19 cellular contexts compared by ENCODE assay signal in the genomic region with DNA sequence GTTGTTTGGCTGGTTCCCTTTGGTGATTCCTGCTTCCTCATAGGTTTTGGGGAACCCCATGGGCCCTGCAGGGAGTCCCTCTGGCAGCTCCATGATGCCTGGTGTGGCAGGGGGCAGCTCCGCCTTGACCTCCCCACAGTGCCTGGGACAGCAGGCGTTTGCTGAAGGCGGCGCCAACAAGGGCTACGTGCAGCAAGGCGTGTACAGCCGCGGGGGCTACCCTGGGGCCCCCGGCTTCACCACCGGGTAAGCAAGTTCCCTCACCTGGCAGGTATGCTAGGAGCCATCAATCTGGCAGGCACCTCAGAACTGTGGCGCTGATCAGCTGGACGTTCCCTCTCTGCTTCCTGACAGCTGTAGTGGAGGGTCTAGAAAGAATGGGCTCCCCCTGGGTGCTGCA.
"Had no signal": no experiment of that assay in that cellular context is flagged by ENCODE, and none has a peak within 500 bp of the region (broad histone marks: within the 10 kb centered on the region; RNA-seq: fewer than 3 reads in every experiment).

No MANE protein-coding gene starts in this region.

- H3K4me3 ChIP-seq: coronary artery, ovary, right atrium auricular region, smooth muscle cell, suprapubic skin, tibial artery, upper lobe of right lung, vagina had no signal

- H3K4me3 Mint-ChIP-seq: naive B cell; neural crest cell; stimulated activated memory B cell treated with anti-CD40 and anti-IgM and Interleukin-4, amounts not matched to agents 10 μg/mL and 1 μg/mL and 100 μg/mL, for 72 hours had no signal

- H3K36me3 ChIP-seq: ovary had no signal

- ATAC-seq: esophagus mucosa; left colon; stimulated activated memory B cell treated with anti-CD40 and anti-IgM and Interleukin-4, amounts not matched to agents 10 μg/mL and 1 μg/mL and 100 μg/mL, for 72 hours had no signal

- DNase-seq: cerebellar nuclear complex; effector CD8-positive, alpha-beta T cell; left colon; mesendoderm; naive B cell; stimulated activated CD4-positive, alpha-beta T cell treated with anti-CD3 and anti-CD28 coated beads, Interleukin-4, amount 100 ng/mL, for 24 hours; tibial artery had no signal

- FAIRE-seq: frontal cortex, kidney had no signal

- H3K9me3 ChIP-seq: ovary, right atrium auricular region, suprapubic skin, tibial artery, upper lobe of right lung, vagina had no signal

- H3K4me2 ChIP-seq: smooth muscle cell had no signal

- H3K27ac ChIP-seq: ovary, upper lobe of right lung had no signal

- H3K27me3 ChIP-seq: ovary, right atrium auricular region, suprapubic skin, tibial artery, upper lobe of right lung, vagina had no signal

- H3K27me3 Mint-ChIP-seq: naive B cell; stimulated activated memory B cell treated with anti-CD40 and anti-IgM and Interleukin-4, amounts not matched to agents 10 μg/mL and 1 μg/mL and 100 μg/mL, for 72 hours had no signal

- H3K9me3 Mint-ChIP-seq: naive B cell; neural crest cell; stimulated activated memory B cell treated with anti-CD40 and anti-IgM and Interleukin-4, amounts not matched to agents 10 μg/mL and 1 μg/mL and 100 μg/mL, for 72 hours had no signal
